Comparison of ENCODE assay signal across 8 cellular contexts in genomic region chr6:137218473-137218916, GRCh38. TPM values are rescaled to one million over a fixed set of nuclear protein-coding genes. Genes with fewer than 3 reads are reported as not detected.
DNase-seq lines count a peak whose midpoint lies in the region; TF ChIP-seq lines count a peak whose summit lies in the region.

No MANE protein-coding gene starts in this region.

- no peaks in the 10 kb centered on the region for H3K9me3 ChIP-seq in muscle layer of colon (ENCODE audit: low read length)

- no peaks in the 10 kb centered on the region for H3K27me3 Mint-ChIP-seq in activated CD4-positive, alpha-beta memory T cell treated with anti-CD3 and anti-CD28 coated beads, Interleukin-2, amount 10 ng/mL, durations not matched to agents 7 days and 5 days
- H3K27me3 Mint-ChIP-seq in type B pancreatic cell = no peaks in the 10 kb centered on the region

- TF ChIP-seq CTCF in type B pancreatic cell (conservative IDR thresholded peaks at IDR 0.05) = no peak

- no peaks in the 10 kb centered on the region for H3K27me3 ChIP-seq in muscle layer of colon (ENCODE audit: control insufficient read depth in 1 of 2, insufficient read depth in 2 of 2, low read length in 2 of 2)

- peak overlapping the region; percentile 89 to 99 for H3K4me3 ChIP-seq in muscle layer of colon (ENCODE audit: low read depth in 1 of 2, low read length in 2 of 2)

- CTCF ChIA-PET in HEK293T (lab: Yijun Ruan, JAX) = no interaction called here
- CTCF ChIA-PET in activated CD4-positive, alpha-beta memory T cell treated with anti-CD3 and anti-CD28 coated beads, Interleukin-2, amount 10 ng/mL, durations not matched to agents 7 days and 5 days (lab: Charles Lee) = interaction anchor here (0.9 to 1.8 kb wide), 2 partner anchors 25 to 53 kb away, joined by 3 to 4 read pairs; no protein-coding TSS in a partner anchor

- DNase-seq in DMS53 (lab: John Stamatoyannopoulos, UW) (peak; percentile 50), DMS53 treated with DMSO at 0.1 percent for 48 hours (lab: John Stamatoyannopoulos, UW; ENCODE audit: unreplicated experiment) (no peak), HEK293T (ENCODE audit: extremely low spot score) (peak; percentile 47), NCI-H146 treated with DMSO at 0.1 percent for 48 hours (lab: John Stamatoyannopoulos, UW; ENCODE audit: unreplicated experiment) (peak; percentile 58), erythroblast (lab: John Stamatoyannopoulos, UW) (peak; percentile 72 to 78), type B pancreatic cell (ENCODE audit: extremely low spot score, unreplicated experiment) (no peak)
- peak; percentile 57 for DNase-seq in activated CD4-positive, alpha-beta memory T cell treated with anti-CD3 and anti-CD28 coated beads, Interleukin-2, amount 10 ng/mL, durations not matched to agents 7 days and 5 days

- TF ChIP-seq POLR2A in erythroblast (IDR thresholded peaks at IDR 0.05; ENCODE audit: low read length) = no peak

- H3K36me3 ChIP-seq in muscle layer of colon (ENCODE audit: insufficient read depth, low read length) = no peaks in the 10 kb centered on the region

- peak overlapping the region; percentile 94 for H3K27ac Mint-ChIP-seq in activated CD4-positive, alpha-beta memory T cell treated with anti-CD3 and anti-CD28 coated beads, Interleukin-2, amount 10 ng/mL, durations not matched to agents 7 days and 5 days
- H3K27ac Mint-ChIP-seq in type B pancreatic cell = peak overlapping the region; percentile 98

- H3K4me1 Mint-ChIP-seq in activated CD4-positive, alpha-beta memory T cell treated with anti-CD3 and anti-CD28 coated beads, Interleukin-2, amount 10 ng/mL, durations not matched to agents 7 days and 5 days = peaks cover 50% of the 10 kb centered on the region
- H3K4me1 Mint-ChIP-seq in type B pancreatic cell (ENCODE audit: unreplicated experiment) = peaks cover 24% of the 10 kb centered on the region

- peak overlapping the region; percentile 99 for H3K27ac ChIP-seq in muscle layer of colon (ENCODE audit: low read depth, low read length)

- H3K36me3 Mint-ChIP-seq in activated CD4-positive, alpha-beta memory T cell treated with anti-CD3 and anti-CD28 coated beads, Interleukin-2, amount 10 ng/mL, durations not matched to agents 7 days and 5 days (ENCODE audit: low read depth) = peaks cover 25% of the 10 kb centered on the region
- no peaks in the 10 kb centered on the region for H3K36me3 Mint-ChIP-seq in type B pancreatic cell

- H3K9me3 Mint-ChIP-seq in activated CD4-positive, alpha-beta memory T cell treated with anti-CD3 and anti-CD28 coated beads, Interleukin-2, amount 10 ng/mL, durations not matched to agents 7 days and 5 days = no peaks in the 10 kb centered on the region
- H3K9me3 Mint-ChIP-seq in type B pancreatic cell = no peaks in the 10 kb centered on the region

- POLR2A ChIA-PET in HEK293T (lab: Yijun Ruan, JAX) = no interaction called here
- POLR2A ChIA-PET in activated CD4-positive, alpha-beta memory T cell treated with anti-CD3 and anti-CD28 coated beads, Interleukin-2, amount 10 ng/mL, durations not matched to agents 7 days and 5 days (lab: Charles Lee) = interaction anchor here (0.8 to 1.4 kb wide), 5 partner anchors 11 to 434 kb away, joined by 3 to 5 read pairs (median 4); no protein-coding TSS in a partner anchor

- H3K4me1 ChIP-seq in muscle layer of colon (ENCODE audit: insufficient read depth, low read length) = peaks cover 42% of the 10 kb centered on the region

- H3K9ac ChIP-seq in muscle layer of colon (ENCODE audit: low read length) = peak overlapping the region; percentile 88

- peak overlapping the region; percentile 99 for H3K4me3 Mint-ChIP-seq in activated CD4-positive, alpha-beta memory T cell treated with anti-CD3 and anti-CD28 coated beads, Interleukin-2, amount 10 ng/mL, durations not matched to agents 7 days and 5 days
- peak overlapping the region; percentile 99 for H3K4me3 Mint-ChIP-seq in type B pancreatic cell

TF ChIP-seq in HEK293T, 16 proteins besides CTCF, POLR2A, EP300 and RAD21:
- TF ChIP-seq ARNT (IDR thresholded peaks at IDR 0.05) (no peak), BHLHE40 (IDR thresholded peaks at IDR 0.05; ENCODE audit: borderline replicate concordance) (no peak), FOXA1 (IDR thresholded peaks at IDR 0.05) (no peak), PKNOX1 (IDR thresholded peaks at IDR 0.05) (no peak), ZNF384 (IDR thresholded peaks at IDR 0.05) (no peak), FOXK2 (IDR thresholded peaks at IDR 0.05) (no peak), ELF4 (IDR thresholded peaks at IDR 0.05) (no peak), FOXM1 (IDR thresholded peaks at IDR 0.05; ENCODE audit: borderline replicate concordance) (no peak), NFRKB (IDR thresholded peaks at IDR 0.05) (no peak), LEF1 (IDR thresholded peaks at IDR 0.05; ENCODE audit: borderline replicate concordance) (no peak), HDGF (IDR thresholded peaks at IDR 0.05; ENCODE audit: borderline replicate concordance) (no peak), L3MBTL2 (conservative IDR thresholded peaks at IDR 0.05) (no peak), CTBP1 (IDR thresholded peaks at IDR 0.05; ENCODE audit: borderline replicate concordance) (no peak), TARDBP (IDR thresholded peaks at IDR 0.05) (no peak), SP1 (IDR thresholded peaks at IDR 0.05) (no peak), SUZ12 (IDR thresholded peaks at IDR 0.05) (no peak)

RNA-seq across cellular contexts. Expression of gene IFNGR1, which starts 0.7 kb away (rescaled TPM):
- total RNA-seq in activated CD4-positive, alpha-beta memory T cell treated with anti-CD3 and anti-CD28 coated beads, Interleukin-2, amount 10 ng/mL, durations not matched to agents 7 days and 5 days = 10 to 100 TPM; 27.3 to 28.9 TPM
- total RNA-seq in type B pancreatic cell (ENCODE audit: low replicate concordance) = 28.4 and 35.5 TPM in 2 replicates

RNA-seq across cellular contexts. Expression of gene IL22RA2, which starts 45.1 kb away (rescaled TPM):
- not detected for total RNA-seq in activated CD4-positive, alpha-beta memory T cell treated with anti-CD3 and anti-CD28 coated beads, Interleukin-2, amount 10 ng/mL, durations not matched to agents 7 days and 5 days
- total RNA-seq in type B pancreatic cell (ENCODE audit: low replicate concordance) = not detected in 2 replicates

Comparison
In these comparisons a context has a peak if more than half of its experiments do, and no peak if none do; other contexts are left out.
1. DNase-seq: peak in DMS53 (single experiment), HEK293T (single experiment), NCI-H146 treated with DMSO at 0.1 percent for 48 hours (single experiment), activated CD4-positive, alpha-beta memory T cell treated with anti-CD3 and anti-CD28 coated beads, Interleukin-2, amount 10 ng/mL, durations not matched to agents 7 days and 5 days (single experiment) and erythroblast (2 of 2); none in DMS53 treated with DMSO at 0.1 percent for 48 hours (single experiment) and type B pancreatic cell (single experiment).